Comparison of ENCODE assay signal across 8 cellular contexts in the genomic region with DNA sequence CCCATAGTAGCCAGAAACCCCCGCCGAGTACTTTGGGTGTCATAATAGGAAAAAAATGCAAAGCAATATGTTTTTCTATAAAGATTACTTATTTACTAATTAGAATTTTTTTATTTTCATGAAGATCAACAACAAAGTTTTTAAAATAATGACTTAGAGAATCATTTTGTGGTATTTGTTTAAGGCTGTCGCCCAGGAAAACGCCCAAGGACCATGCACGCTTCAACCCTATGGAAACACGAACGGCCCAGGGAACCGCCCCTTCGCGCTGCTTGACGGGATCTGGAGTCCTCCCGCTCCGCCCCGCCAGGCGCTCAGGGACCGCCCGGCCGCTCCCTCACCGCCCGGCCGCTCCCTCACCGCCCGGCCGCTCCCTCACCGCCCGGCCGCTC. TPM values are rescaled to one million over a fixed set of nuclear protein-coding genes. Genes with fewer than 3 reads are reported as not detected.
A peak's percentile ranks its signal among the peaks of the same experiment; 100 is the strongest.
DNase-seq lines count a peak whose midpoint lies in the region; ATAC-seq and TF ChIP-seq lines count a peak whose summit lies in the region.

No MANE protein-coding gene starts in this region.

- H3K27me3 Mint-ChIP-seq in T-helper 17 cell: no peaks in the 10 kb centered on the region
- H3K27me3 Mint-ChIP-seq in activated naive CD8-positive, alpha-beta T cell treated with anti-CD3 and anti-CD28 coated beads, Interleukin-2, amount 50 U/mL, for 24 hours: peaks cover 2% of the 10 kb centered on the region

- H4K20me1 ChIP-seq in DND-41 (ENCODE audit: insufficient read depth, low read length): peaks cover 27% of the 10 kb centered on the region; the same call in 1 of the 2 replicates
- no peaks in the 10 kb centered on the region for H4K20me1 ChIP-seq in MM.1S (ENCODE audit: insufficient read depth, low read length)

- H3K4me3 Mint-ChIP-seq in T-helper 17 cell: peak overlapping the region; percentile 93
- H3K4me3 Mint-ChIP-seq in activated naive CD8-positive, alpha-beta T cell treated with anti-CD3 and anti-CD28 coated beads, Interleukin-2, amount 50 U/mL, for 24 hours: peak overlapping the region; percentile 94

- H3K36me3 ChIP-seq in DND-41 (ENCODE audit: insufficient read depth, low read length) (peaks cover 38% of the 10 kb centered on the region), MM.1S (replicated peaks; ENCODE audit: insufficient read depth, low read length) (peaks cover 11% of the 10 kb centered on the region)

- H3K27ac Mint-ChIP-seq in T-helper 17 cell: peak overlapping the region; percentile 86
- peak overlapping the region; percentile 93 for H3K27ac Mint-ChIP-seq in activated naive CD8-positive, alpha-beta T cell treated with anti-CD3 and anti-CD28 coated beads, Interleukin-2, amount 50 U/mL, for 24 hours

- H3K27me3 ChIP-seq in DND-41 (ENCODE audit: insufficient read depth, low read length, poor library complexity) (no peaks in the 10 kb centered on the region), MM.1S (replicated peaks; ENCODE audit: insufficient read depth, low read length) (no peaks in the 10 kb centered on the region)

- H3F3A ChIP-seq in MM.1S (ENCODE audit: insufficient read depth, low read length): no peaks in the 10 kb centered on the region

- H3K4me1 ChIP-seq in DND-41 (ENCODE audit: insufficient read depth, low read length): peaks cover 45% of the 10 kb centered on the region
- peaks cover 14% of the 10 kb centered on the region for H3K4me1 ChIP-seq in MM.1S (ENCODE audit: low read length)

- peaks cover 2% of the 10 kb centered on the region for H3K36me3 Mint-ChIP-seq in T-helper 17 cell (ENCODE audit: low read depth)
- peaks cover 37% of the 10 kb centered on the region for H3K36me3 Mint-ChIP-seq in activated naive CD8-positive, alpha-beta T cell treated with anti-CD3 and anti-CD28 coated beads, Interleukin-2, amount 50 U/mL, for 24 hours (ENCODE audit: low read depth)

- peaks cover 9% of the 10 kb centered on the region for H3K4me1 Mint-ChIP-seq in T-helper 17 cell
- H3K4me1 Mint-ChIP-seq in activated naive CD8-positive, alpha-beta T cell treated with anti-CD3 and anti-CD28 coated beads, Interleukin-2, amount 50 U/mL, for 24 hours: peaks cover 25% of the 10 kb centered on the region

- no peaks in the 10 kb centered on the region for H3K9me2 ChIP-seq in MM.1S (replicated peaks; ENCODE audit: insufficient read depth, low read length)

- H3K9me3 Mint-ChIP-seq in activated naive CD8-positive, alpha-beta T cell treated with anti-CD3 and anti-CD28 coated beads, Interleukin-2, amount 50 U/mL, for 24 hours: no peaks in the 10 kb centered on the region

- H3K27ac ChIP-seq in DND-41 (ENCODE audit: low read length) (no peak overlapping the region), MM.1S (ENCODE audit: low read length) (no peak overlapping the region)

- H3K9me3 ChIP-seq in DND-41 (ENCODE audit: insufficient read depth, low read length, severe bottlenecking) (no peaks in the 10 kb centered on the region), MM.1S (replicated peaks; ENCODE audit: insufficient read depth, low read length) (no peaks in the 10 kb centered on the region), T-helper 17 cell (ENCODE audit: control insufficient read depth, low read length, poor library complexity, severe bottlenecking) (no peaks in the 10 kb centered on the region)

- H3K4me3 ChIP-seq in DND-41 (ENCODE audit: low read depth in 1 of 2, low read length in 2 of 2) (peak overlapping the region in 1 of 2 experiments; percentile 46; a peak in 2 of 4 replicates), MM.1S (ENCODE audit: low read length) (peak overlapping the region; percentile 27; the same call in 1 of the 2 replicates)

- peak; percentile 95 for DNase-seq in DND-41
- DNase-seq in HCEC 1CT: peak; percentile 94
- DNase-seq in MM.1S: no peak
- DNase-seq in T-helper 17 cell: peak; percentile 70 to 88 (median 85)
- peak; percentile 93 for DNase-seq in activated naive CD8-positive, alpha-beta T cell treated with anti-CD3 and anti-CD28 coated beads, Interleukin-2, amount 50 U/mL, for 24 hours
- DNase-seq in kidney glomerular epithelial cell (lab: John Stamatoyannopoulos, UW): peak; percentile 97
- peak; percentile 87 to 94 for DNase-seq in stimulated activated CD4-positive, alpha-beta T cell treated with anti-CD3 and anti-CD28 coated beads, Interleukin-4, amount 100 ng/mL, for 48 hours (ENCODE audit: low read depth in 2 of 2)
- no peak for DNase-seq in hepatic stellate cell (ENCODE audit: low spot score)

- peak overlapping the region; percentile 31; the same call in 1 of the 2 replicates for H3K9ac ChIP-seq in DND-41 (ENCODE audit: low read depth, low read length)
- H3K9ac ChIP-seq in MM.1S (ENCODE audit: low read length): peak overlapping the region; percentile 14; the same call in 1 of the 2 replicates

- H3K79me2 ChIP-seq in DND-41 (ENCODE audit: insufficient read depth, low read length): peaks cover 42% of the 10 kb centered on the region
- peaks cover 42% of the 10 kb centered on the region for H3K79me2 ChIP-seq in MM.1S (ENCODE audit: low read length)

- H3K4me2 ChIP-seq in DND-41 (ENCODE audit: insufficient read depth, low read length) (peak overlapping the region; percentile 64), MM.1S (ENCODE audit: low read depth, low read length) (peak overlapping the region; percentile 60)

- peak; percentile 90 for ATAC-seq in DND-41 (ENCODE audit: insufficient read depth, low read depth)
- peak; percentile 87 for ATAC-seq in T-helper 17 cell
- ATAC-seq in activated naive CD8-positive, alpha-beta T cell treated with anti-CD3 and anti-CD28 coated beads, Interleukin-2, amount 50 U/mL, for 24 hours: peak; percentile 89

- TF ChIP-seq CTCF in DND-41 (IDR thresholded peaks at IDR 0.05; ENCODE audit: borderline replicate concordance, extremely low read depth, low read length, poor library complexity, severe bottlenecking): no peak
- TF ChIP-seq CTCF in MM.1S (IDR thresholded peaks at IDR 0.05; ENCODE audit: low read length): no peak

- 0 out of 2 replicates have a peak overlapping the region, but pooled peaks have one; percentile 54 for H2AFZ ChIP-seq in DND-41 (ENCODE audit: low read depth, low read length)
- H2AFZ ChIP-seq in MM.1S (ENCODE audit: low read length): no peak overlapping the region

RNA-seq across cellular contexts. Expression of gene KPNA2, which starts 0.4 kb away (rescaled TPM):
- total RNA-seq in T-helper 17 cell: 10 to 100 TPM; 65.2 to 83.6 TPM

RNA-seq across cellular contexts. Expression of gene C17orf58, which starts 38.9 kb away (rescaled TPM):
- total RNA-seq in T-helper 17 cell: under 1 TPM; 0.37 to 0.55 TPM

Comparison
In these comparisons a context has a peak if more than half of its experiments do, and no peak if none do; other contexts are left out.
1. DNase-seq: peak in DND-41 (single experiment), HCEC 1CT (single experiment), T-helper 17 cell (3 of 3), activated naive CD8-positive, alpha-beta T cell treated with anti-CD3 and anti-CD28 coated beads, Interleukin-2, amount 50 U/mL, for 24 hours (single experiment), kidney glomerular epithelial cell (single experiment) and stimulated activated CD4-positive, alpha-beta T cell treated with anti-CD3 and anti-CD28 coated beads, Interleukin-4, amount 100 ng/mL, for 48 hours (2 of 2); none in MM.1S (single experiment) and hepatic stellate cell (single experiment).
2. Peak in every context shown above with its lines, with median percentiles within 50 percentile points of each other: ATAC-seq.